In genomic region chr3:150746791-150747590, GRCh38 we compare ENCODE assay signal across 2 cellular contexts.
TF ChIP-seq lines count a peak whose summit lies in the region.

No MANE protein-coding gene starts in this region.

TF ChIP-seq in GM23338, 12 proteins besides CTCF, POLR2A, EP300 and RAD21:
- TF ChIP-seq STAT1 (IDR thresholded peaks at IDR 0.05; ENCODE audit: unreplicated experiment) (no peak), NANOG (IDR thresholded peaks at IDR 0.05; ENCODE audit: borderline replicate concordance) (no peak), ZNF462 (CRISPR knock-in tag; IDR thresholded peaks at IDR 0.05) (no peak), POLR2AphosphoS5 (IDR thresholded peaks at IDR 0.05; ENCODE audit: low read depth) (no peak), ZNF114 (CRISPR knock-in tag; IDR thresholded peaks at IDR 0.05) (no peak), EZH2phosphoT487 (IDR thresholded peaks at IDR 0.05; ENCODE audit: unreplicated experiment) (no peak), CREB1 (CRISPR knock-in tag; IDR thresholded peaks at IDR 0.05; ENCODE audit: low read depth) (no peak)
- TF ChIP-seq, protein P1, sequence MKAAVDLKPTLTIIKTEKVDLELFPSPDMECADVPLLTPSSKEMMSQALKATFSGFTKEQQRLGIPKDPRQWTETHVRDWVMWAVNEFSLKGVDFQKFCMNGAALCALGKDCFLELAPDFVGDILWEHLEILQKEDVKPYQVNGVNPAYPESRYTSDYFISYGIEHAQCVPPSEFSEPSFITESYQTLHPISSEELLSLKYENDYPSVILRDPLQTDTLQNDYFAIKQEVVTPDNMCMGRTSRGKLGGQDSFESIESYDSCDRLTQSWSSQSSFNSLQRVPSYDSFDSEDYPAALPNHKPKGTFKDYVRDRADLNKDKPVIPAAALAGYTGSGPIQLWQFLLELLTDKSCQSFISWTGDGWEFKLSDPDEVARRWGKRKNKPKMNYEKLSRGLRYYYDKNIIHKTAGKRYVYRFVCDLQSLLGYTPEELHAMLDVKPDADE (IDR thresholded peaks at IDR 0.05) = no peak
- TF ChIP-seq, protein P2, sequence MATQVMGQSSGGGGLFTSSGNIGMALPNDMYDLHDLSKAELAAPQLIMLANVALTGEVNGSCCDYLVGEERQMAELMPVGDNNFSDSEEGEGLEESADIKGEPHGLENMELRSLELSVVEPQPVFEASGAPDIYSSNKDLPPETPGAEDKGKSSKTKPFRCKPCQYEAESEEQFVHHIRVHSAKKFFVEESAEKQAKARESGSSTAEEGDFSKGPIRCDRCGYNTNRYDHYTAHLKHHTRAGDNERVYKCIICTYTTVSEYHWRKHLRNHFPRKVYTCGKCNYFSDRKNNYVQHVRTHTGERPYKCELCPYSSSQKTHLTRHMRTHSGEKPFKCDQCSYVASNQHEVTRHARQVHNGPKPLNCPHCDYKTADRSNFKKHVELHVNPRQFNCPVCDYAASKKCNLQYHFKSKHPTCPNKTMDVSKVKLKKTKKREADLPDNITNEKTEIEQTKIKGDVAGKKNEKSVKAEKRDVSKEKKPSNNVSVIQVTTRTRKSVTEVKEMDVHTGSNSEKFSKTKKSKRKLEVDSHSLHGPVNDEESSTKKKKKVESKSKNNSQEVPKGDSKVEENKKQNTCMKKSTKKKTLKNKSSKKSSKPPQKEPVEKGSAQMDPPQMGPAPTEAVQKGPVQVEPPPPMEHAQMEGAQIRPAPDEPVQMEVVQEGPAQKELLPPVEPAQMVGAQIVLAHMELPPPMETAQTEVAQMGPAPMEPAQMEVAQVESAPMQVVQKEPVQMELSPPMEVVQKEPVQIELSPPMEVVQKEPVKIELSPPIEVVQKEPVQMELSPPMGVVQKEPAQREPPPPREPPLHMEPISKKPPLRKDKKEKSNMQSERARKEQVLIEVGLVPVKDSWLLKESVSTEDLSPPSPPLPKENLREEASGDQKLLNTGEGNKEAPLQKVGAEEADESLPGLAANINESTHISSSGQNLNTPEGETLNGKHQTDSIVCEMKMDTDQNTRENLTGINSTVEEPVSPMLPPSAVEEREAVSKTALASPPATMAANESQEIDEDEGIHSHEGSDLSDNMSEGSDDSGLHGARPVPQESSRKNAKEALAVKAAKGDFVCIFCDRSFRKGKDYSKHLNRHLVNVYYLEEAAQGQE (IDR thresholded peaks at IDR 0.05; ENCODE audit: unreplicated experiment) = no peak
TF ChIP-seq in GM23338: peak in this region for 0.

TF ChIP-seq in GM12878, 131 proteins besides CTCF, POLR2A, EP300 and RAD21:
- TF ChIP-seq HDAC6 (IDR thresholded peaks at IDR 0.05; ENCODE audit: unreplicated experiment) = no peak
